Comparison of ENCODE assay signal across 19 cellular contexts in the genomic region with DNA sequence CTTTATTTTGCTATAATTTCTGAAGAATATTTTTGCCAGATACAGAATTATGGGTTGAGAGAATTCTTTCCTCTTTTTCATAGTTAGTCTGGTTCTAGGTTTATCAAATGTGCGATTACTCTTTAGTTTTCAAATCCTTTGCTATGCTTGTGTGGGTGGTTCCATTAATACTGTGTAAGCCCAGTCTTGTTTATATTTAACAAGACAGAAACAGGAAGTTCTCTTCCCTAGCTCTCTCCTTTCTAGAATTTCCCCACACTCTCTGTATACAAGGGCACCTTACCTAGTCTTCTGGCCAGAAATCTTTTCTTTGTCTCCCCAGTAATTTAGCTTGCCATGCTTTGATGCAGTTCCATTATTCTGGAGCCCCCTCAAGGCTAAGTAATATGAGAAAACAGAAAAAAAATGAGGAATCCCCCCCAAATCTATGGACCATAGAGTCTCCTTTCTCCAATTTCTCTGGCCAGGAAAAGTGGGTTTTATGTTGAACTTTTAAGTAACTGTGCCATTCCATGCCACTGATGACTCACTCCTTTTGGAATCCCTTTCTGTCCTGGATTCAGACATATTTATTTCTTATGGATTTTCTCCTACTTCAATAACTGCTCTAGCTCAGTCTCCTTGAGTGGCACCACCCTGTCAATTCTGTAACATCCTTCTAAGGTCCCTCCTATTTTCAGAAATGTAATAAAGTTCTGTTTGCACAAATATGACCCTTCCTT.
DNase-seq lines count a peak whose midpoint lies in the region; ATAC-seq and TF ChIP-seq lines count a peak whose summit lies in the region.
"Had no signal": no experiment of that assay in that cellular context is flagged by ENCODE, and none has a peak within 500 bp of the region (broad histone marks: within the 10 kb centered on the region; RNA-seq: fewer than 3 reads in every experiment).

No MANE protein-coding gene starts in this region.

- ATAC-seq in HCT116 (no peak), PC-3 (peak; percentile 73; the same call in 1 of the 2 replicates), GM19328 (IDR thresholded peaks at IDR 0.05; ENCODE audit: unreplicated experiment) (no peak)

- TF ChIP-seq POLR2A in HCT116 (IDR thresholded peaks at IDR 0.05; ENCODE audit: borderline replicate concordance, extremely low read depth, insufficient read depth, insufficient read length) = no peak

- H3K79me2 ChIP-seq in HCT116 (ENCODE audit: insufficient read depth, low read length) = no peaks in the 10 kb centered on the region
- H3K79me2 ChIP-seq in PC-3 (ENCODE audit: low read length) = no peaks in the 10 kb centered on the region

- H2AFZ ChIP-seq in HCT116 (ENCODE audit: low read depth, low read length, poor library complexity, severe bottlenecking) (peak overlapping the region; percentile 53), PC-3 (ENCODE audit: low read length) (peak overlapping the region; percentile 35)

- no peak overlapping the region for H3K9ac ChIP-seq in HCT116 (ENCODE audit: low read length)
- no peak overlapping the region for H3K9ac ChIP-seq in PC-3 (ENCODE audit: low read length)

- no peaks in the 10 kb centered on the region for H3K27me3 ChIP-seq in HCT116 (ENCODE audit: insufficient read depth, low read length)
- no peaks in the 10 kb centered on the region for H3K27me3 ChIP-seq in PC-3 (ENCODE audit: low read length)
- H3K27me3 ChIP-seq: ovary, spleen, uterus had no signal

- no peaks in the 10 kb centered on the region for H3F3A ChIP-seq in PC-3 (ENCODE audit: low read length, unreplicated experiment)

- TF ChIP-seq RAD21 in HCT116 (IDR thresholded peaks at IDR 0.05; ENCODE audit: low read depth) = no peak

- POLR2A ChIA-PET in HCT116 (lab: Charles Lee) (no interaction called here), PC-3 (lab: Charles Lee; ENCODE audit: unreplicated experiment) (no interaction called here), GM10248 (lab: Yijun Ruan, JAX) (no interaction called here)

- RAD21 ChIA-PET in HCT116 (lab: Charles Lee; ENCODE audit: low non-redundant PET in 1 of 2, low total read pairs in 2 of 2, uncharacterized antibody in 2 of 2, unreplicated experiment in 2 of 2) = no interaction called here

- H3K36me3 ChIP-seq in HCT116 (ENCODE audit: control insufficient read depth in 1 of 2, insufficient read depth in 2 of 2, low read length in 2 of 2) (no peaks in the 10 kb centered on the region), PC-3 (ENCODE audit: low read depth, low read length) (no peaks in the 10 kb centered on the region)
- H3K36me3 ChIP-seq: ovary, spleen, uterus had no signal

- no peaks in the 10 kb centered on the region for H3K9me2 ChIP-seq in HCT116 (ENCODE audit: insufficient read depth)
- H3K9me2 ChIP-seq in PC-3 (replicated peaks; ENCODE audit: low read length) = no peaks in the 10 kb centered on the region

- CTCF ChIA-PET in HCT116 (lab: Charles Lee) (no interaction called here), PC-3 (lab: Charles Lee) (no interaction called here), GM10248 (lab: Yijun Ruan, JAX) (interaction anchor here (0.8 kb wide), 1 partner anchor 69 kb away, joined by 3 read pairs; no protein-coding TSS in a partner anchor)

- intact Hi-C loops in HCT116 (cut with micrococcal nuclease) = no loop called here
- intact Hi-C loops in PC-3 (cut with micrococcal nuclease) = no loop called here

- no peak overlapping the region for H3K4me3 ChIP-seq in HCT116 (replicated peaks in 1 of 2; ENCODE audit: low read depth in 1 of 2, low read length in 2 of 2)
- no peak overlapping the region for H3K4me3 ChIP-seq in PC-3 (ENCODE audit: low read length)
- H3K4me3 ChIP-seq in epithelial cell of proximal tubule (ENCODE audit: low read depth, low read length) = no peak overlapping the region
- H3K4me3 ChIP-seq: ovary, spleen, uterus had no signal

- no peak for TF ChIP-seq CTCF in HCT116 (IDR thresholded peaks at IDR 0.05 in 2 of 3, conservative IDR thresholded peaks at IDR 0.05 in 1 of 3; ENCODE audit: borderline replicate concordance in 1 of 3, insufficient read depth in 1 of 3, low read depth in 2 of 3, low read length in 2 of 3)
- no peak for TF ChIP-seq CTCF in PC-3 (conservative IDR thresholded peaks at IDR 0.05; ENCODE audit: low read depth, low read length)
- no peak for TF ChIP-seq CTCF in epithelial cell of proximal tubule (conservative IDR thresholded peaks at IDR 0.05; ENCODE audit: low read depth, low read length)
- no peak for TF ChIP-seq CTCF in GM10248 (IDR thresholded peaks at IDR 0.05; ENCODE audit: control extremely low read depth, extremely low read depth, low read depth, missing control alignments)

- H3K27ac ChIP-seq in HCT116 (ENCODE audit: low read depth, low read length) (no peak overlapping the region), PC-3 (ENCODE audit: low read length) (no peak overlapping the region)
- H3K27ac ChIP-seq: ovary, spleen, uterus had no signal

- H3K4me2 ChIP-seq in HCT116 (ENCODE audit: low read length) (no peak overlapping the region), PC-3 (ENCODE audit: low read length) (0 out of 2 replicates have a peak overlapping the region, but pooled peaks have one; percentile 1)

- BruUV-seq in HCT116 (replicated peaks; lab: Mats Ljungman, UMichigan) (no TSS peak), PC-3 (replicated peaks; lab: Mats Ljungman, UMichigan) (no TSS peak)

- H3K9me3 ChIP-seq in HCT116 (ENCODE audit: control insufficient read depth in 1 of 2, insufficient read depth in 1 of 2, low read depth in 1 of 2, low read length in 2 of 2) (no peaks in the 10 kb centered on the region), PC-3 (ENCODE audit: low read length) (no peaks in the 10 kb centered on the region)
- H3K9me3 ChIP-seq: ovary, uterus had no signal

- H4K20me1 ChIP-seq in HCT116 (ENCODE audit: insufficient read depth) (no peaks in the 10 kb centered on the region), PC-3 (ENCODE audit: low read length) (no peaks in the 10 kb centered on the region)

- H3K4me1 ChIP-seq in HCT116 (ENCODE audit: control insufficient read depth in 1 of 2, insufficient read depth in 2 of 2, low read length in 2 of 2) (peaks cover 5 to 7% of the 10 kb centered on the region in 2 experiments; a peak in 3 of 4 replicates), PC-3 (ENCODE audit: insufficient read depth, low read length) (peaks cover 9% of the 10 kb centered on the region)
- H3K4me1 ChIP-seq: spleen, uterus had no signal

- DNase-seq in HCT116 (ENCODE audit: low read depth, low spot score) (no peak), PC-3 (peak; percentile 57), epithelial cell of proximal tubule (ENCODE audit: low read depth) (peak; percentile 7), smooth muscle cell of the brain vasculature (ENCODE audit: low read depth, low spot score) (peak; percentile 21), GM10248 (ENCODE audit: extremely low spot score) (no peak)
- no peak for DNase-seq in activated CD4-positive, alpha-beta T cell treated with anti-CD3 and anti-CD28 coated beads for 48 hours
- DNase-seq: activated naive CD4-positive, alpha-beta T cell treated with anti-CD3 and anti-CD28 coated beads, Interleukin-2, amount 50 U/mL, for 16 hours; C1 segment of cervical spinal cord; DND-41; hypothalamus; NCI-H2029 treated with DMSO at 0.1 percent for 48 hours; NCI-H774; ovary; RPMI8226; spleen; stimulated activated naive CD4-positive, alpha-beta T cell treated with Interleukin-2 at 50 U/mL for 16 hours; T-helper 2 cell; uterus had no signal

TF ChIP-seq in HCT116, 20 proteins besides CTCF, POLR2A, EP300 and RAD21:
- 0 out of 2 replicates have a peak, but pooled peaks have one; percentile 27 for TF ChIP-seq FOSL1 (IDR thresholded peaks at IDR 0.05; ENCODE audit: low read depth)
- TF ChIP-seq, protein P1, sequence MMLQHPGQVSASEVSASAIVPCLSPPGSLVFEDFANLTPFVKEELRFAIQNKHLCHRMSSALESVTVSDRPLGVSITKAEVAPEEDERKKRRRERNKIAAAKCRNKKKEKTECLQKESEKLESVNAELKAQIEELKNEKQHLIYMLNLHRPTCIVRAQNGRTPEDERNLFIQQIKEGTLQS (IDR thresholded peaks at IDR 0.05) = no peak
- no peak for TF ChIP-seq SRF (IDR thresholded peaks at IDR 0.05; ENCODE audit: low read depth)
- TF ChIP-seq SIN3A (IDR thresholded peaks at IDR 0.05; ENCODE audit: low read depth) = no peak

Comparison
In these comparisons a context has a peak if more than half of its experiments do, and no peak if none do; other contexts are left out.
1. DNase-seq: peak in PC-3 (single experiment), epithelial cell of proximal tubule (single experiment) and smooth muscle cell of the brain vasculature (single experiment); none in HCT116 (single experiment), GM10248 (single experiment) and activated CD4-positive, alpha-beta T cell treated with anti-CD3 and anti-CD28 coated beads for 48 hours (single experiment).